In genomic region chr6:26025894-26026832, GRCh38 we compare ENCODE assay signal across 8 cellular contexts.
A peak's percentile ranks its signal among the peaks of the same experiment; 100 is the strongest.
DNase-seq lines count a peak whose midpoint lies in the region; ATAC-seq, FAIRE-seq and TF ChIP-seq lines count a peak whose summit lies in the region.

No MANE protein-coding gene starts in this region.

- no peaks in the 10 kb centered on the region for H3K27me3 ChIP-seq in iPS DF 6.9 (ENCODE audit: control insufficient read depth, insufficient read depth, low read length)

- in situ Hi-C loops in GM13977 (cut with MboI; ENCODE audit: low pct_unique_long_range_greater_than_20kb, low sequenced_read_pairs, unreplicated experiment) (no loop called here), astrocyte of the cerebellum (cut with HindIII; ENCODE audit: low sequenced_read_pairs) (loop anchor here (25.0 kb wide), 1 partner anchor 1111 kb away; a partner anchor contains a TSS)

- H3K27ac ChIP-seq in iPS DF 6.9 (ENCODE audit: low read length): no peak overlapping the region

- H3K36me3 ChIP-seq in iPS DF 6.9 (ENCODE audit: control insufficient read depth, insufficient read depth, low read length): no peaks in the 10 kb centered on the region

- intact Hi-C loops in sciatic nerve (cut with DNase I): no loop called here

- WGBS in iPS DF 6.9 (ENCODE audit: insufficient coverage, insufficient read length): no CpG with 5 or more reads among the region's 23 CpGs

- H3K9me3 ChIP-seq in iPS DF 6.9 (ENCODE audit: control insufficient read depth, insufficient read depth, low read length): no peaks in the 10 kb centered on the region

- H3K4me3 ChIP-seq in astrocyte of the cerebellum (ENCODE audit: low read depth, low read length): peak overlapping the region; percentile 65
- peak overlapping the region; percentile 83 for H3K4me3 ChIP-seq in iPS DF 6.9 (ENCODE audit: low read length)

- TF ChIP-seq CTCF in GM13977 (IDR thresholded peaks at IDR 0.05; ENCODE audit: extremely low read depth, insufficient read depth, missing control alignments): peak; percentile 93
- peak; percentile 94 for TF ChIP-seq CTCF in astrocyte of the cerebellum (IDR thresholded peaks at IDR 0.05; ENCODE audit: low read depth, low read length, missing control alignments)

- no peak for TF ChIP-seq POLR2A in GM12892 (IDR thresholded peaks at IDR 0.05; ENCODE audit: low read depth, low read length)

- DNase-seq in GM13977 (ENCODE audit: low spot score) (peak; percentile 51), NCI-H2029 (lab: John Stamatoyannopoulos, UW) (peak; percentile 95), T-helper 9 cell (peak; percentile 86), astrocyte of the cerebellum (ENCODE audit: low read depth) (peak; percentile 95), iPS DF 6.9 (ENCODE audit: low read depth, low spot score) (no peak), sciatic nerve (ENCODE audit: low spot score) (peak; percentile 96), GM12892 (ENCODE audit: insufficient read length) (no peak)

- H3K4me1 ChIP-seq in iPS DF 6.9 (ENCODE audit: control insufficient read depth, insufficient read depth, low read length): no peaks in the 10 kb centered on the region; the same call in 1 of the 2 replicates

- FAIRE-seq in GM12892 (lab: Jason Lieb, UNC): no peak

- ATAC-seq in HG02970 (IDR thresholded peaks at IDR 0.05; ENCODE audit: low FRiP score, unreplicated experiment): peak; percentile 28
- peak; percentile 77 for ATAC-seq in sciatic nerve

Comparison
In these comparisons a context has a peak if more than half of its experiments do, and no peak if none do; other contexts are left out.
1. DNase-seq: peak in GM13977 (single experiment), NCI-H2029 (single experiment), T-helper 9 cell (single experiment), astrocyte of the cerebellum (single experiment) and sciatic nerve (single experiment); none in iPS DF 6.9 (single experiment) and GM12892 (single experiment).